Comparison of ENCODE assay signal across 25 cellular contexts in genomic region chr4:52017809-52018208, GRCh38. TPM values are rescaled to one million over a fixed set of nuclear protein-coding genes. Genes with fewer than 3 reads are reported as not detected.
"Had no signal": no experiment of that assay in that cellular context is flagged by ENCODE, and none has a peak within 500 bp of the region (broad histone marks: within the 10 kb centered on the region; RNA-seq: fewer than 3 reads in every experiment).

No MANE protein-coding gene starts in this region.

- FAIRE-seq: keratinocyte had no signal

- H3K27ac ChIP-seq: coronary artery, epithelial cell of prostate, gastroesophageal sphincter, heart left ventricle, neural progenitor cell, psoas muscle, skin epidermis, thoracic aorta, tibial nerve, vagina had no signal

- H3K27me3 ChIP-seq: gastroesophageal sphincter, heart left ventricle, neural progenitor cell, tibial nerve, vagina had no signal

- H3K4me1 ChIP-seq: gastroesophageal sphincter, psoas muscle, tibial nerve, vagina had no signal

- H3K4me3 ChIP-seq: coronary artery, gastroesophageal sphincter, heart left ventricle, lung, neural progenitor cell, psoas muscle, skin epidermis, thoracic aorta, vagina had no signal

- H3K9me3 ChIP-seq: gastroesophageal sphincter, heart left ventricle, psoas muscle, thoracic aorta, tibial nerve, vagina had no signal

- ATAC-seq: esophagus mucosa; gastroesophageal sphincter; heart left ventricle; left lobe of liver; naive thymus-derived CD4-positive, alpha-beta T cell; psoas muscle; right cardiac atrium; stimulated activated naive B cell treated with anti-CD40 and anti-IgM and Interleukin-4, amounts not matched to agents 10 μg/mL and 1 μg/mL and 100 μg/mL, for 72 hours had no signal

- DNase-seq: central memory CD4-positive, alpha-beta T cell; effector CD4-positive, alpha-beta T cell; endodermal cell; foreskin fibroblast; heart left ventricle; hypothalamus; immature natural killer cell; naive thymus-derived CD4-positive, alpha-beta T cell; psoas muscle; right cardiac atrium; stimulated activated CD4-positive, alpha-beta T cell treated with anti-CD3 and anti-CD28 coated beads, Interleukin-15, amount 100 ng/mL, for 24 hours; stimulated activated CD4-positive, alpha-beta T cell treated with anti-CD3 and anti-CD28 coated beads, Interleukin-2, amount 100 ng/mL, for 48 hours; stimulated activated naive B cell treated with anti-CD40 and anti-IgM and Interleukin-4, amounts not matched to agents 10 μg/mL and 1 μg/mL and 100 μg/mL, for 72 hours had no signal

RNA-seq across cellular contexts. Expression of gene LRRC66, which starts 2.4 kb away (rescaled TPM):
- polyA plus RNA-seq: immature natural killer cell had no signal

RNA-seq across cellular contexts. Expression of gene SPATA18, which starts 33.3 kb away (rescaled TPM):
- polyA plus RNA-seq: immature natural killer cell; naive thymus-derived CD4-positive, alpha-beta T cell had no signal
